11 cellular contexts compared by ENCODE assay signal in the genomic region with DNA sequence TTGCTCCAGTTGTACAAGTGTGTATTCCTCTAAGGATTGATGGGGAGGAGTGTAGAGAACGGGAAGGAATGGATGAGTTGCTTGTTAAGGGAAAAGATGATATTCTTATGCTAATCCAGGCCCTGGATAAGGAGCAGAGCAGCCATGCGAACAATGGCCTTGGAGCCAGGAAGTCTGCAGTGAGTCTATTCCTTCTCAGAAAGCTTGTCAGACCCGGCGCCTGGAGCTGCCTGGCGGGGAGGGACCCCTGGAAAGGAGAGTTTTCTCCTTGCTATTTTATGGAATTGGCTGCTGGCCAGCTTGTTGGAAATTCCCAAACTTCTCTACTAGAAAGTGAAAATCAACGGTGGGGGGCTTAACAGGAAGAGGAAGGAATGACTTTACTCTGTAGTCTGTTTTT.
A peak's percentile ranks its signal among the peaks of the same experiment; 100 is the strongest.
DNase-seq lines count a peak whose midpoint lies in the region; ATAC-seq, FAIRE-seq and TF ChIP-seq lines count a peak whose summit lies in the region.
"Had no signal": no experiment of that assay in that cellular context is flagged by ENCODE, and none has a peak within 500 bp of the region (broad histone marks: within the 10 kb centered on the region; RNA-seq: fewer than 3 reads in every experiment).

No MANE protein-coding gene starts in this region.

- CTCF ChIA-PET in K562 (lab: Yijun Ruan, JAX; ENCODE audit: low intra/inter-chr PET ratio): no interaction called here

- TF ChIP-seq CTCF in heart right ventricle (IDR thresholded peaks at IDR 0.05): no peak
- TF ChIP-seq CTCF in K562 (IDR thresholded peaks at IDR 0.05 in 2 of 3, conservative IDR thresholded peaks at IDR 0.05 in 1 of 3; ENCODE audit: insufficient read depth in 2 of 3, low read depth in 1 of 3, low read length in 3 of 3): no peak
- no peak for TF ChIP-seq CTCF in kidney (IDR thresholded peaks at IDR 0.05; ENCODE audit: borderline replicate concordance, extremely low read depth, insufficient read depth)
- no peak for TF ChIP-seq CTCF in thyroid gland (IDR thresholded peaks at IDR 0.05)
- TF ChIP-seq CTCF in psoas muscle (IDR thresholded peaks at IDR 0.05): no peak

- H3K27me3 ChIP-seq in heart right ventricle (peaks cover 0 to 10% (median 0%) of the 10 kb centered on the region in 7 donors), K562 (ENCODE audit: control insufficient read depth in 2 of 2, insufficient read depth in 2 of 2, low read length in 2 of 2) (no peaks in the 10 kb centered on the region), thyroid gland (no peaks in the 10 kb centered on the region), psoas muscle (ENCODE audit: insufficient read depth in 3 of 3, low read length in 2 of 3) (no peaks in the 10 kb centered on the region)

- H3K27ac ChIP-seq in heart right ventricle (peak overlapping the region in 4 of 10 donors; percentile 6 to 46 (median 32)), K562 (ENCODE audit: extremely low read depth, low read depth, low read length) (no peak overlapping the region), kidney (ENCODE audit: low read depth in 2 of 2, low read length in 2 of 2) (no peak overlapping the region), thyroid gland (peak overlapping the region; percentile 60 to 84 (median 74)), psoas muscle (no peak overlapping the region)

- DNase-seq in heart right ventricle (peak in 1 of 2 donors; percentile 65), left ventricle myocardium superior (no peak), K562 (ENCODE audit: extremely low read depth in 1 of 4, low spot score in 3 of 4) (no peak), kidney (peak; percentile 78), thyroid gland (peak; percentile 79), psoas muscle (no peak), mesenteric fat pad (ENCODE audit: low spot score) (no peak)
- DNase-seq: activated CD4-positive, CD25-positive, alpha-beta regulatory T cell treated with anti-CD3 and anti-CD28 coated beads, Interleukin-2, amount 50 U/mL, for 72 hours; activated naive CD8-positive, alpha-beta T cell treated with anti-CD3 and anti-CD28 coated beads, Interleukin-2, amount 50 U/mL, for 24 hours; OCI-M1 had no signal

- no peaks in the 10 kb centered on the region for H3K36me3 ChIP-seq in heart right ventricle
- no peaks in the 10 kb centered on the region for H3K36me3 ChIP-seq in K562 (ENCODE audit: control insufficient read depth, insufficient read depth, low read length)
- H3K36me3 ChIP-seq in kidney (ENCODE audit: control insufficient read depth in 1 of 2, insufficient read depth in 2 of 2, low read length in 2 of 2): no peaks in the 10 kb centered on the region
- H3K36me3 ChIP-seq in thyroid gland: no peaks in the 10 kb centered on the region
- H3K36me3 ChIP-seq in psoas muscle (ENCODE audit: insufficient read depth in 1 of 2, low read depth in 1 of 2): no peaks in the 10 kb centered on the region

- TF ChIP-seq EP300 in K562 (IDR thresholded peaks at IDR 0.05; ENCODE audit: low read length): no peak

- H3K9me3 ChIP-seq in heart right ventricle: no peaks in the 10 kb centered on the region
- H3K9me3 ChIP-seq in K562 (replicated peaks; ENCODE audit: control insufficient read depth, insufficient read depth, low read depth, low read length): no peaks in the 10 kb centered on the region
- no peaks in the 10 kb centered on the region for H3K9me3 ChIP-seq in kidney (ENCODE audit: control insufficient read depth in 1 of 2, low read length in 2 of 2)
- H3K9me3 ChIP-seq in thyroid gland: no peaks in the 10 kb centered on the region
- no peaks in the 10 kb centered on the region for H3K9me3 ChIP-seq in psoas muscle

- H3K4me2 ChIP-seq in K562 (ENCODE audit: insufficient read depth, low read length): no peak overlapping the region

- H3K9ac ChIP-seq in K562 (ENCODE audit: insufficient read depth in 1 of 2, low read depth in 2 of 2, low read length in 2 of 2) (no peak overlapping the region), kidney (ENCODE audit: low read length in 2 of 2) (no peak overlapping the region)

- H3K4me1 ChIP-seq in heart right ventricle: peaks cover 0 to 64% (median 36%) of the 10 kb centered on the region in 9 donors
- H3K4me1 ChIP-seq in K562 (replicated peaks in 1 of 2; ENCODE audit: control insufficient read depth in 2 of 2, insufficient read depth in 2 of 2, low read length in 2 of 2): no peaks in the 10 kb centered on the region; a peak in 1 of 5 replicates
- H3K4me1 ChIP-seq in kidney (ENCODE audit: control insufficient read depth in 1 of 2, insufficient read depth in 1 of 2, low read depth in 1 of 2, low read length in 2 of 2): peaks cover 5% of the 10 kb centered on the region in 2 donors
- peaks cover 61 to 78% of the 10 kb centered on the region in 2 donors for H3K4me1 ChIP-seq in thyroid gland
- peaks cover 34% of the 10 kb centered on the region for H3K4me1 ChIP-seq in psoas muscle

- no peak overlapping the region for H3K4me3 ChIP-seq in heart right ventricle
- no peak overlapping the region for H3K4me3 ChIP-seq in K562
- peak overlapping the region; percentile 19 to 29 for H3K4me3 ChIP-seq in kidney (ENCODE audit: low read length in 2 of 2)
- no peak overlapping the region for H3K4me3 ChIP-seq in thyroid gland (replicated peaks in 1 of 3)
- no peak overlapping the region for H3K4me3 ChIP-seq in psoas muscle

- ATAC-seq in heart right ventricle (peak in 5 of 8 donors; percentile 35 to 57 (median 44)), left ventricle myocardium superior (no peak), K562 (no peak), HG02885 (IDR thresholded peaks at IDR 0.05; ENCODE audit: poor library complexity, unreplicated experiment) (no peak), psoas muscle (no peak)
- ATAC-seq: activated naive CD8-positive, alpha-beta T cell treated with anti-CD3 and anti-CD28 coated beads, Interleukin-2, amount 50 U/mL, for 24 hours had no signal

- no peak overlapping the region for H2AFZ ChIP-seq in K562 (ENCODE audit: low read depth, low read length)

- H3K9me1 ChIP-seq in K562 (ENCODE audit: control insufficient read depth, insufficient read depth, low read length): no peaks in the 10 kb centered on the region

- H4K20me1 ChIP-seq in K562 (replicated peaks; ENCODE audit: control insufficient read depth, insufficient read depth, low read length): no peaks in the 10 kb centered on the region

- H3K79me2 ChIP-seq in K562 (ENCODE audit: control insufficient read depth, insufficient read depth, low read length): no peaks in the 10 kb centered on the region

- FAIRE-seq in K562 (lab: Jason Lieb, UNC): no peak
- FAIRE-seq in kidney (lab: Jason Lieb, UNC): no peak

- POLR2A ChIA-PET in K562 (lab: Yijun Ruan, JAX): no interaction called here

- intact Hi-C loops in heart right ventricle (cut with DNase I): no loop called here
- intact Hi-C loops in left ventricle myocardium superior (cut with micrococcal nuclease): no loop called here
- intact Hi-C loops in K562 (cut with micrococcal nuclease): no loop called here
- intact Hi-C loops in kidney (cut with DNase I): no loop called here
- intact Hi-C loops in thyroid gland (cut with DNase I): no loop called here
- intact Hi-C loops in psoas muscle (cut with DNase I): no loop called here

- TF ChIP-seq POLR2A in K562 (conservative IDR thresholded peaks at IDR 0.05) (no peak), thyroid gland (IDR thresholded peaks at IDR 0.05) (no peak)

- in situ Hi-C loops in K562 (cut with MboI): no loop called here

- WGBS in heart right ventricle, 2 donors: 32 to 45% methylated on average over 6 of the region's 6 CpGs
- 82% methylated on average over 6 of the region's 6 CpGs for WGBS in K562 (ENCODE audit: insufficient coverage, low coverage, missing lambda C conversion rate)
- WGBS in thyroid gland, 2 donors: 7 to 22% methylated on average over 6 of the region's 6 CpGs
- 46 to 54% (median 50%) methylated on average over 6 of the region's 6 CpGs for whole genome bisulfite sequencing in psoas muscle, 3 donors

- no TSS peak for BruUV-seq in K562 (replicated peaks; lab: Mats Ljungman, UMichigan)

- TF ChIP-seq RAD21 in K562 (CRISPR knock-in tag; conservative IDR thresholded peaks at IDR 0.05 in 1 of 2, IDR thresholded peaks at IDR 0.05 in 1 of 2): no peak

TF ChIP-seq in K562, 482 proteins besides CTCF, POLR2A, EP300 and RAD21:
- TF ChIP-seq ZNF766 (CRISPR knock-in tag; conservative IDR thresholded peaks at IDR 0.05) (no peak), MCM7 (IDR thresholded peaks at IDR 0.05) (no peak), NFIC (IDR thresholded peaks at IDR 0.05) (peak; percentile 53; the same call in 1 of the 2 replicates), TAF7 (tag; IDR thresholded peaks at IDR 0.05) (no peak), ZKSCAN3 (CRISPR knock-in tag; IDR thresholded peaks at IDR 0.05) (no peak)
- TF ChIP-seq, protein P1, sequence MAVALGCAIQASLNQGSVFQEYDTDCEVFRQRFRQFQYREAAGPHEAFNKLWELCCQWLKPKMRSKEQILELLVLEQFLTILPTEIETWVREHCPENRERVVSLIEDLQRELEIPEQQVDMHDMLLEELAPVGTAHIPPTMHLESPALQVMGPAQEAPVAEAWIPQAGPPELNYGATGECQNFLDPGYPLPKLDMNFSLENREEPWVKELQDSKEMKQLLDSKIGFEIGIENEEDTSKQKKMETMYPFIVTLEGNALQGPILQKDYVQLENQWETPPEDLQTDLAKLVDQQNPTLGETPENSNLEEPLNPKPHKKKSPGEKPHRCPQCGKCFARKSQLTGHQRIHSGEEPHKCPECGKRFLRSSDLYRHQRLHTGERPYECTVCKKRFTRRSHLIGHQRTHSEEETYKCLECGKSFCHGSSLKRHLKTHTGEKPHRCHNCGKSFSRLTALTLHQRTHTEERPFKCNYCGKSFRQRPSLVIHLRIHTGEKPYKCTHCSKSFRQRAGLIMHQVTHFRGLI (CRISPR knock-in tag; IDR thresholded peaks at IDR 0.05): no peak
- TF ChIP-seq, protein P2, sequence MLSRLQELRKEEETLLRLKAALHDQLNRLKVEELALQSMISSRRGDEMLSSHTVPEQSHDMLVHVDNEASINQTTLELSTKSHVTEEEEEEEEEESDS (CRISPR knock-in tag; IDR thresholded peaks at IDR 0.05): no peak
- TF ChIP-seq, protein P3, sequence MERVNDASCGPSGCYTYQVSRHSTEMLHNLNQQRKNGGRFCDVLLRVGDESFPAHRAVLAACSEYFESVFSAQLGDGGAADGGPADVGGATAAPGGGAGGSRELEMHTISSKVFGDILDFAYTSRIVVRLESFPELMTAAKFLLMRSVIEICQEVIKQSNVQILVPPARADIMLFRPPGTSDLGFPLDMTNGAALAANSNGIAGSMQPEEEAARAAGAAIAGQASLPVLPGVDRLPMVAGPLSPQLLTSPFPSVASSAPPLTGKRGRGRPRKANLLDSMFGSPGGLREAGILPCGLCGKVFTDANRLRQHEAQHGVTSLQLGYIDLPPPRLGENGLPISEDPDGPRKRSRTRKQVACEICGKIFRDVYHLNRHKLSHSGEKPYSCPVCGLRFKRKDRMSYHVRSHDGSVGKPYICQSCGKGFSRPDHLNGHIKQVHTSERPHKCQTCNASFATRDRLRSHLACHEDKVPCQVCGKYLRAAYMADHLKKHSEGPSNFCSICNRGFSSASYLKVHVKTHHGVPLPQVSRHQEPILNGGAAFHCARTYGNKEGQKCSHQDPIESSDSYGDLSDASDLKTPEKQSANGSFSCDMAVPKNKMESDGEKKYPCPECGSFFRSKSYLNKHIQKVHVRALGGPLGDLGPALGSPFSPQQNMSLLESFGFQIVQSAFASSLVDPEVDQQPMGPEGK (CRISPR knock-in tag; IDR thresholded peaks at IDR 0.05; ENCODE audit: borderline replicate concordance): no peak

Comparison
In these comparisons a context has a peak if more than half of its experiments do, and no peak if none do; other contexts are left out.
1. ATAC-seq: peak in heart right ventricle (5 of 8); none in left ventricle myocardium superior (single experiment), K562 (single experiment), HG02885 (single experiment) and psoas muscle (0 of 4).
2. DNase-seq: peak in kidney (single experiment) and thyroid gland (2 of 2); none in left ventricle myocardium superior (single experiment), K562 (0 of 4), psoas muscle (0 of 2) and mesenteric fat pad (single experiment).
3. H3K27ac ChIP-seq: peak in thyroid gland (3 of 3); none in K562 (single experiment), kidney (0 of 2) and psoas muscle (single experiment).
4. H3K4me3 ChIP-seq: peak in kidney (2 of 2); none in heart right ventricle (0 of 10), K562 (single experiment), thyroid gland (0 of 3) and psoas muscle (single experiment).